In the genomic region with DNA sequence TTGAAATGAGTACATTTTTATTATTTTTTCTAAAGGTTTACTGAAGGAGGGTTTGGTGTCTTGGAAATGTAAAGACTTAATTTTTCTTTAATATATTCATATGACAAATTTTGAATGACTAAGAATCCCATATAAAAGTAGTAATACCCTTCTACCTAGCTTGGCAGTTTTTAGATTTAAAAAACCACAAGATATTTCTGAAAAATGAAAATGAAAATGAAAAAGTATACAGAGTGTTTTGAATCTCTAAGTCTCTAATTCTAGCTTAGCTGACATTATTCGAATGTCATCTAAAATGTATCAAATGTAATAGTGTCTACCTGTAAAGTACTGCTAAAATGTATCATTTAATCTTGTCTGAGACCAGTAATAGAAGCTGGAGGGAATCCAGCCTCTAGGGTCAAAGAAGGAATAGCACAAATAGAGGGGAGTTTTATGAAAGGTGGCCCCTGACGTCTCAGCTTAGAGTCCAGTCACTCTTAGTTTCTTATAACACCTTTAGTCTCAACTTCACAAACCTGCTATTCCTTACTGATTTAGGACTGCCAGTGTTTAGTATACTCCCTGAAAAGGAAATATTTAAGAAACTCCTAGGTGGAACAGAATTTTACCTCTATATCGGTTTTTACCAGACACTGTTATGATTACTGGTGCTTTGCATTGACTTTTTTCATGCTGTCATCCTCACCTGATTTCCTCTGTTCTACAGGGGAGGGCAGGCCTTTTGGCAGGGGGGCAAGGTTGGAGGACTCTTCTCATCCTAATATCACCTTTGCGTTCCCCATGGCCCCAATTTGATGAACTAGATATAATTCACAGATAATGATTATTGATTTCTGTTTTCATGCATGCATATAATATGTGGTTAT, we compare ENCODE assay signal across 11 cellular contexts. TPM values are rescaled to one million over a fixed set of nuclear protein-coding genes. Genes with fewer than 3 reads are reported as not detected.
A peak's percentile ranks its signal among the peaks of the same experiment; 100 is the strongest.
DNase-seq lines count a peak whose midpoint lies in the region; ATAC-seq, FAIRE-seq and TF ChIP-seq lines count a peak whose summit lies in the region.
"Had no signal": no experiment of that assay in that cellular context is flagged by ENCODE, and none has a peak within 500 bp of the region (broad histone marks: within the 10 kb centered on the region; RNA-seq: fewer than 3 reads in every experiment).

No MANE protein-coding gene starts in this region.

- peak overlapping the region; percentile 91 for H3K27ac Mint-ChIP-seq in activated T-cell treated with anti-CD3 and anti-CD28 coated beads, Interleukin-2, amount 50 U/mL, for 24 hours

- H3K27me3 ChIP-seq in PC-3 (ENCODE audit: low read length) (peaks cover 13% of the 10 kb centered on the region; the same call in 1 of the 2 replicates), A673 (replicated peaks; ENCODE audit: insufficient read depth, low read depth, low read length, poor library complexity) (peaks cover 30% of the 10 kb centered on the region)

- no peak overlapping the region for H3K9ac ChIP-seq in PC-3 (ENCODE audit: low read length)

- H3K27ac ChIP-seq in PC-3 (ENCODE audit: low read length) = no peak overlapping the region
- no peak overlapping the region for H3K27ac ChIP-seq in A673 (ENCODE audit: low read depth, low read length, poor library complexity, severe bottlenecking)
- H3K27ac ChIP-seq: SJSA1 had no signal

- no peak for DNase-seq in activated T-cell treated with anti-CD3 and anti-CD28 coated beads, Interleukin-2, amount 50 U/mL, for 24 hours
- DNase-seq in activated T-cell treated with anti-CD3 and anti-CD28 coated beads, Interleukin-2, amount 50 U/mL, for 1 hour = no peak
- DNase-seq in PC-3 (no peak), C1 segment of cervical spinal cord (lab: John Stamatoyannopoulos, UW) (no peak), A673 (ENCODE audit: low spot score) (no peak)
- DNase-seq: dermis blood vessel endothelial cell, NCI-H187 had no signal

- no peaks in the 10 kb centered on the region for H4K20me1 ChIP-seq in PC-3 (ENCODE audit: low read length)

- H3K9me2 ChIP-seq in PC-3 (replicated peaks; ENCODE audit: low read length) = no peaks in the 10 kb centered on the region

- peak; percentile 81 for ATAC-seq in GM21619 (IDR thresholded peaks at IDR 0.05; ENCODE audit: unreplicated experiment)
- ATAC-seq in HG03175 (IDR thresholded peaks at IDR 0.05; ENCODE audit: unreplicated experiment) = peak; percentile 87
- no peak for ATAC-seq in PC-3

- H3K36me3 ChIP-seq in PC-3 (ENCODE audit: low read depth, low read length) (no peaks in the 10 kb centered on the region), A673 (ENCODE audit: insufficient read depth, low read length, poor library complexity, severe bottlenecking) (no peaks in the 10 kb centered on the region)
- H3K36me3 ChIP-seq: SJSA1 had no signal

- no peaks in the 10 kb centered on the region for H3K36me3 Mint-ChIP-seq in activated T-cell treated with anti-CD3 and anti-CD28 coated beads, Interleukin-2, amount 50 U/mL, for 24 hours (ENCODE audit: low read depth)

- H3F3A ChIP-seq in PC-3 (ENCODE audit: low read length, unreplicated experiment) = no peaks in the 10 kb centered on the region

- no peak overlapping the region for H2AFZ ChIP-seq in PC-3 (ENCODE audit: low read length)

- H3K4me3 ChIP-seq in PC-3 (ENCODE audit: low read length) = no peak overlapping the region
- H3K4me3 ChIP-seq in A673 (ENCODE audit: low read depth, low read length, poor library complexity, severe bottlenecking) = no peak overlapping the region
- H3K4me3 ChIP-seq: SJSA1 had no signal

- CTCF ChIA-PET in PC-3 (lab: Charles Lee) = no interaction called here
- CTCF ChIA-PET in A673 (lab: Charles Lee) = no interaction called here

- H3K27me3 Mint-ChIP-seq in activated T-cell treated with anti-CD3 and anti-CD28 coated beads, Interleukin-2, amount 50 U/mL, for 24 hours = peaks cover 6% of the 10 kb centered on the region

- TF ChIP-seq CTCF in PC-3 (conservative IDR thresholded peaks at IDR 0.05; ENCODE audit: low read depth, low read length) (no peak), A673 (conservative IDR thresholded peaks at IDR 0.05; ENCODE audit: low read depth, low read length) (no peak)

- POLR2A ChIA-PET in PC-3 (lab: Charles Lee; ENCODE audit: unreplicated experiment) (interaction anchor here (0.6 kb wide), 1 partner anchor 15 kb away, joined by 3 read pairs; no protein-coding TSS in a partner anchor), A673 (lab: Charles Lee; ENCODE audit: low non-redundant PET) (no interaction called here)

- no peak overlapping the region for H3K4me2 ChIP-seq in PC-3 (ENCODE audit: low read length)

- peaks cover 30% of the 10 kb centered on the region for H3K4me1 Mint-ChIP-seq in activated T-cell treated with anti-CD3 and anti-CD28 coated beads, Interleukin-2, amount 50 U/mL, for 24 hours (ENCODE audit: low read depth)

- intact Hi-C loops in PC-3 (cut with micrococcal nuclease) (no loop called here), A673 (cut with micrococcal nuclease; ENCODE audit: unreplicated experiment) (no loop called here)

- H3K9me3 Mint-ChIP-seq in activated T-cell treated with anti-CD3 and anti-CD28 coated beads, Interleukin-2, amount 50 U/mL, for 24 hours = no peaks in the 10 kb centered on the region

- H3K4me1 ChIP-seq in PC-3 (ENCODE audit: insufficient read depth, low read length) = no peaks in the 10 kb centered on the region
- no peaks in the 10 kb centered on the region for H3K4me1 ChIP-seq in A673 (ENCODE audit: insufficient read depth, low read length, poor library complexity, severe bottlenecking)
- H3K4me1 ChIP-seq: SJSA1 had no signal

- BruUV-seq in PC-3 (replicated peaks; lab: Mats Ljungman, UMichigan) (no TSS peak), A673 (replicated peaks; lab: Mats Ljungman, UMichigan) (no TSS peak)

- no peaks in the 10 kb centered on the region for H3K9me3 ChIP-seq in PC-3 (ENCODE audit: low read length)
- no peaks in the 10 kb centered on the region for H3K9me3 ChIP-seq in A673 (ENCODE audit: low read depth, low read length, poor library complexity, severe bottlenecking)
- H3K9me3 ChIP-seq: SJSA1 had no signal

- H3K79me2 ChIP-seq in PC-3 (ENCODE audit: low read length) = no peaks in the 10 kb centered on the region

- FAIRE-seq in colon (lab: Jason Lieb, UNC) = peak; percentile 47

- peak overlapping the region; percentile 67 for H3K4me3 Mint-ChIP-seq in activated T-cell treated with anti-CD3 and anti-CD28 coated beads, Interleukin-2, amount 50 U/mL, for 24 hours

RNA-seq across cellular contexts. Expression of a gene that starts 16.2 kb away (rescaled TPM):
- total RNA-seq in PC-3 (2014; rRNA removed) = 5.5 and 5.6 TPM in 2 replicates
- 13.7 and 15.8 TPM in 2 replicates for total RNA-seq in A673 (2021)
